10 cellular contexts compared by ENCODE assay signal in genomic region chr2:26043862-26044736, GRCh38. TPM values are rescaled to one million over a fixed set of nuclear protein-coding genes. Genes with fewer than 3 reads are reported as not detected.
DNase-seq lines count a peak whose midpoint lies in the region; ATAC-seq and TF ChIP-seq lines count a peak whose summit lies in the region.
"Had no signal": no experiment of that assay in that cellular context is flagged by ENCODE, and none has a peak within 500 bp of the region (broad histone marks: within the 10 kb centered on the region; RNA-seq: fewer than 3 reads in every experiment).

No MANE protein-coding gene starts in this region.

- no peaks in the 10 kb centered on the region for H3K9me3 ChIP-seq in RWPE2 (ENCODE audit: severe bottlenecking)
- H3K9me3 ChIP-seq: Caco-2, ovary had no signal

- no peaks in the 10 kb centered on the region for H3K9me3 Mint-ChIP-seq in activated CD4-positive, alpha-beta T cell treated with anti-CD3 and anti-CD28 coated beads, Interleukin-2, amount 10 ng/mL, durations not matched to agents 24 days and 14 days

- no peaks in the 10 kb centered on the region for H3K27me3 Mint-ChIP-seq in activated CD4-positive, alpha-beta T cell treated with anti-CD3 and anti-CD28 coated beads, Interleukin-2, amount 10 ng/mL, durations not matched to agents 24 days and 14 days

- no peaks in the 10 kb centered on the region for H3K27me3 ChIP-seq in RWPE2 (ENCODE audit: insufficient read depth, poor library complexity, severe bottlenecking)
- H3K27me3 ChIP-seq: ovary had no signal

- no peak for TF ChIP-seq CTCF in RWPE2 (IDR thresholded peaks at IDR 0.05; ENCODE audit: poor library complexity, severe bottlenecking)

- H3K4me3 Mint-ChIP-seq in activated CD4-positive, alpha-beta T cell treated with anti-CD3 and anti-CD28 coated beads, Interleukin-2, amount 10 ng/mL, durations not matched to agents 24 days and 14 days: peak overlapping the region; percentile 52

- DNase-seq in activated CD4-positive, alpha-beta T cell treated with anti-CD3 and anti-CD28 coated beads, Interleukin-2, amount 10 ng/mL, durations not matched to agents 24 days and 14 days: no peak
- no peak for DNase-seq in activated CD4-positive, alpha-beta T cell treated with anti-CD3 and anti-CD28 coated beads for 48 hours
- DNase-seq in RWPE2 (ENCODE audit: low spot score) (no peak), glomerular visceral epithelial cell (ENCODE audit: extremely low spot score) (peak; percentile 27), stromal cell of bone marrow (ENCODE audit: low read depth) (peak; percentile 31), NCI-H1436 (lab: John Stamatoyannopoulos, UW) (no peak)

- no peak overlapping the region for H3K4me3 ChIP-seq in RWPE2 (ENCODE audit: severe bottlenecking)
- H3K4me3 ChIP-seq: ovary had no signal

- intact Hi-C loops in activated CD4-positive, alpha-beta T cell treated with anti-CD3 and anti-CD28 coated beads, Interleukin-2, amount 10 ng/mL, durations not matched to agents 24 days and 14 days (cut with micrococcal nuclease): loop anchor here (1.0 kb wide), 1 partner anchor 10 kb away; the partner anchor contains the start of gene RAB10

- peak overlapping the region; percentile 62 for H3K27ac Mint-ChIP-seq in activated CD4-positive, alpha-beta T cell treated with anti-CD3 and anti-CD28 coated beads, Interleukin-2, amount 10 ng/mL, durations not matched to agents 24 days and 14 days

- H3K36me3 Mint-ChIP-seq in activated CD4-positive, alpha-beta T cell treated with anti-CD3 and anti-CD28 coated beads, Interleukin-2, amount 10 ng/mL, durations not matched to agents 24 days and 14 days (ENCODE audit: low read depth): peaks cover 43% of the 10 kb centered on the region

- H3K27ac ChIP-seq in RWPE2 (ENCODE audit: poor library complexity, severe bottlenecking): peak overlapping the region; percentile 24
- H3K27ac ChIP-seq: ovary had no signal

- ATAC-seq in RWPE2 (ENCODE audit: low read depth) (peak; percentile 64; the same call in 2 of the 3 replicates), HG03354 (IDR thresholded peaks at IDR 0.05; ENCODE audit: poor library complexity, severe bottlenecking, unreplicated experiment) (no peak), GM18861 (IDR thresholded peaks at IDR 0.05; ENCODE audit: unreplicated experiment) (no peak)

- H3K4me1 ChIP-seq in RWPE2 (ENCODE audit: insufficient read depth, poor library complexity, severe bottlenecking): peaks cover 30% of the 10 kb centered on the region

- peaks cover 43% of the 10 kb centered on the region for H3K4me1 Mint-ChIP-seq in activated CD4-positive, alpha-beta T cell treated with anti-CD3 and anti-CD28 coated beads, Interleukin-2, amount 10 ng/mL, durations not matched to agents 24 days and 14 days

- peaks cover 40% of the 10 kb centered on the region for H3K36me3 ChIP-seq in RWPE2 (ENCODE audit: low read depth)
- H3K36me3 ChIP-seq: ovary had no signal

RNA-seq across cellular contexts. Expression of gene RAB10, which starts 10.2 kb away (rescaled TPM):
- total RNA-seq in activated CD4-positive, alpha-beta T cell treated with anti-CD3 and anti-CD28 coated beads, Interleukin-2, amount 10 ng/mL, durations not matched to agents 24 days and 14 days: 133 and 141 TPM in 2 replicates

Comparison
In these comparisons a context has a peak if more than half of its experiments do, and no peak if none do; other contexts are left out.
1. DNase-seq: peak in glomerular visceral epithelial cell (single experiment) and stromal cell of bone marrow (single experiment); none in activated CD4-positive, alpha-beta T cell treated with anti-CD3 and anti-CD28 coated beads, Interleukin-2, amount 10 ng/mL, durations not matched to agents 24 days and 14 days (single experiment), activated CD4-positive, alpha-beta T cell treated with anti-CD3 and anti-CD28 coated beads for 48 hours (single experiment), RWPE2 (single experiment) and NCI-H1436 (single experiment).